In genomic region chr19:35304036-35304435, GRCh38 we compare ENCODE assay signal across 19 cellular contexts. TPM values are rescaled to one million over a fixed set of nuclear protein-coding genes. Genes with fewer than 3 reads are reported as not detected.
DNase-seq lines count a peak whose midpoint lies in the region; ATAC-seq, FAIRE-seq and TF ChIP-seq lines count a peak whose summit lies in the region.
"Had no signal": no experiment of that assay in that cellular context is flagged by ENCODE, and none has a peak within 500 bp of the region (broad histone marks: within the 10 kb centered on the region; RNA-seq: fewer than 3 reads in every experiment).

No MANE protein-coding gene starts in this region.

- H3K36me3 ChIP-seq in BLaER1 treated with 17β-estradiol and CSF1 and Interleukin-3, amounts not matched to agents 10 nM and 100 nM, result no peaks in the 10 kb centered on the region
- H3K36me3 ChIP-seq in OCI-LY7 (ENCODE audit: insufficient read depth, low read length) (no peaks in the 10 kb centered on the region), H1 (ENCODE audit: control insufficient read depth in 2 of 4, insufficient read depth in 4 of 4, low read length in 3 of 4) (no peaks in the 10 kb centered on the region)
- H3K36me3 ChIP-seq: HAP-1 had no signal

- no peak for TF ChIP-seq RAD21 in H1 (IDR thresholded peaks at IDR 0.05 in 1 of 2, conservative IDR thresholded peaks at IDR 0.05 in 1 of 2; ENCODE audit: low read depth in 2 of 2, low read length in 2 of 2)

- DNase-seq in OCI-LY7 (ENCODE audit: low spot score) (no peak), H1 (ENCODE audit: low read depth in 1 of 2, low spot score in 2 of 2) (no peak), neural crest cell (ENCODE audit: low read depth, low spot score) (no peak), lower leg skin (ENCODE audit: low spot score in 2 of 2) (no peak), GM13977 (ENCODE audit: low spot score) (no peak)
- DNase-seq in stimulated activated CD4-positive, alpha-beta T cell treated with anti-CD3 and anti-CD28 coated beads, Interleukin-12 subunit alpha, Interleukin-12 subunit beta, amount 100 ng/mL, for 4 hours, result no peak
- DNase-seq: Caco-2; CD8-positive, alpha-beta memory T cell; DND-41; GDM1; KBM-7 had no signal

- H3K23me2 ChIP-seq in H1 (ENCODE audit: low read depth, low read length), result no peaks in the 10 kb centered on the region

- peak overlapping the region; percentile 4 to 88 (median 77); a peak in 21 of 22 replicates for H3K4me2 ChIP-seq in BLaER1 treated with 17β-estradiol and CSF1 and Interleukin-3, amounts not matched to agents 10 nM and 100 nM
- H3K4me2 ChIP-seq in OCI-LY7 (ENCODE audit: low read length), result 0 out of 2 replicates have a peak overlapping the region, but pooled peaks have one; percentile 1
- no peak overlapping the region for H3K4me2 ChIP-seq in H1 (ENCODE audit: insufficient read depth in 1 of 2, low read depth in 2 of 2, low read length in 2 of 2)
- H3K4me2 ChIP-seq: GM23338 had no signal

- 88% methylated on average over 9 of the region's 11 CpGs; no CpG with 5 or more reads in 1 of the 2 experiments for WGBS in H1 (ENCODE audit: extremely low coverage in 1 of 2, insufficient coverage in 1 of 2, insufficient read length in 1 of 2, insufficient replicate concordance in 2 of 2, low coverage in 1 of 2, low lambda C conversion rate in 2 of 2, missing lambda C conversion rate in 1 of 2), 2 experiments
- WGBS in lower leg skin, 2 donors, result 85 to 86% methylated on average over 11 of the region's 11 CpGs

- peak overlapping the region; percentile 40 for H4K91ac ChIP-seq in H1 (replicated peaks; ENCODE audit: insufficient read length, low read length)

- no peak overlapping the region for H3K56ac ChIP-seq in H1 (replicated peaks; ENCODE audit: insufficient read length, low read depth, low read length)

- H3K4me1 ChIP-seq in BLaER1 treated with 17β-estradiol and CSF1 and Interleukin-3, amounts not matched to agents 10 nM and 100 nM, result peaks cover 51 to 73% (median 63%) of the 10 kb centered on the region in 10 experiments
- peaks cover 67% of the 10 kb centered on the region for H3K4me1 ChIP-seq in OCI-LY7 (ENCODE audit: insufficient read depth, low read length, poor library complexity, severe bottlenecking)
- H3K4me1 ChIP-seq in H1 (replicated peaks in 1 of 4; ENCODE audit: control insufficient read depth in 3 of 4, insufficient read depth in 4 of 4, low read length in 3 of 4), result peaks cover 0 to 2% (median 0%) of the 10 kb centered on the region in 4 experiments; a peak in 1 of 7 replicates
- H3K4me1 ChIP-seq: HAP-1 had no signal

- no peak overlapping the region for H3K4me3 ChIP-seq in BLaER1 treated with 17β-estradiol and CSF1 and Interleukin-3, amounts not matched to agents 10 nM and 100 nM
- no peak overlapping the region for H3K4me3 ChIP-seq in OCI-LY7 (ENCODE audit: low read depth, low read length, poor library complexity, severe bottlenecking)
- H3K4me3 ChIP-seq in H1 (ENCODE audit: extremely low read depth in 1 of 4, insufficient read depth in 2 of 4, low read depth in 3 of 4, low read length in 4 of 4), result no peak overlapping the region
- no peak overlapping the region for H3K4me3 ChIP-seq in lower leg skin (ENCODE audit: low read depth, poor library complexity, severe bottlenecking)
- H3K4me3 ChIP-seq: GM23338, HAP-1 had no signal

- H3K27ac Mint-ChIP-seq in neural crest cell (ENCODE audit: unreplicated experiment), result peak overlapping the region; percentile 15
- H3K27ac Mint-ChIP-seq: B cell; CD8-positive, alpha-beta memory T cell; GM23338 had no signal

- no peaks in the 10 kb centered on the region for H3K9me2 ChIP-seq in OCI-LY7 (ENCODE audit: insufficient read depth, low read length)

- BruUV-seq in OCI-LY7 (replicated peaks; lab: Mats Ljungman, UMichigan), result no TSS peak

- H2BK12ac ChIP-seq in H1 (ENCODE audit: low read depth, low read length), result peak overlapping the region; percentile 20; the same call in 1 of the 2 replicates

- no peak overlapping the region for H3K18ac ChIP-seq in H1 (ENCODE audit: extremely low read depth, low read length)

- no peaks in the 10 kb centered on the region for H3K27me3 ChIP-seq in BLaER1 treated with 17β-estradiol and CSF1 and Interleukin-3, amounts not matched to agents 10 nM and 100 nM
- no peaks in the 10 kb centered on the region for H3K27me3 ChIP-seq in H1 (replicated peaks in 1 of 4; ENCODE audit: control insufficient read depth in 3 of 4, extremely low read depth in 1 of 4, insufficient read depth in 3 of 4, low read length in 3 of 4)

- CTCF ChIA-PET in OCI-LY7 (lab: Charles Lee; ENCODE audit: unreplicated experiment), result no interaction called here
- CTCF ChIA-PET in H1 (lab: Charles Lee; ENCODE audit: partially characterized antibody), result interaction anchor here (0.6 to 0.9 kb wide), 2 partner anchors 204 to 274 kb away, joined by 3 read pairs; no protein-coding TSS in a partner anchor

- H4K20me1 ChIP-seq in BLaER1 treated with 17β-estradiol and CSF1 and Interleukin-3, amounts not matched to agents 10 nM and 100 nM, result no peaks in the 10 kb centered on the region
- H4K20me1 ChIP-seq in OCI-LY7 (ENCODE audit: insufficient read depth, low read length), result no peaks in the 10 kb centered on the region
- H4K20me1 ChIP-seq in H1 (replicated peaks in 1 of 2; ENCODE audit: control insufficient read depth in 1 of 2, insufficient read depth in 2 of 2, low read length in 2 of 2), result peaks cover 0 to under 1% of the 10 kb centered on the region in 2 experiments

- H3K9ac ChIP-seq in BLaER1 treated with 17β-estradiol and CSF1 and Interleukin-3, amounts not matched to agents 10 nM and 100 nM, result peak overlapping the region in 4 of 11 experiments; percentile 23 to 54 (median 46); a peak in 8 of 22 replicates
- H3K9ac ChIP-seq in H1 (replicated peaks in 1 of 4; ENCODE audit: extremely low read depth in 1 of 4, low read depth in 3 of 4, low read length in 3 of 4), result no peak overlapping the region

- no peak overlapping the region for H2BK15ac ChIP-seq in H1 (ENCODE audit: low read length)

- H3K14ac ChIP-seq in H1 (ENCODE audit: insufficient read length), result no peak overlapping the region

- no peak for ATAC-seq in GM18861 (IDR thresholded peaks at IDR 0.05; ENCODE audit: unreplicated experiment)
- ATAC-seq: GM23338 had no signal

- no peak overlapping the region for H2BK5ac ChIP-seq in H1 (ENCODE audit: low read depth, low read length)

- no peak for TF ChIP-seq CTCF in OCI-LY7 (conservative IDR thresholded peaks at IDR 0.05; ENCODE audit: low read length)
- no peak for TF ChIP-seq CTCF in H1 (IDR thresholded peaks at IDR 0.05; ENCODE audit: control extremely low read depth in 1 of 3, insufficient read depth in 1 of 3, low read depth in 1 of 3, low read length in 3 of 3)
- no peak for TF ChIP-seq CTCF in neural crest cell (conservative IDR thresholded peaks at IDR 0.05)
- TF ChIP-seq CTCF in lower leg skin (IDR thresholded peaks at IDR 0.05), result no peak
- no peak for TF ChIP-seq CTCF in GM13977 (IDR thresholded peaks at IDR 0.05; ENCODE audit: extremely low read depth, insufficient read depth, missing control alignments)

- FAIRE-seq in H1 (lab: Jason Lieb, UNC), result no peak
- FAIRE-seq: A204.1, GM12892, HTR-8/SVneo had no signal

- H2BK20ac ChIP-seq in H1 (ENCODE audit: low read length), result no peak overlapping the region

- H3K79me1 ChIP-seq in H1 (ENCODE audit: low read depth, low read length), result no peaks in the 10 kb centered on the region

- no peak overlapping the region for H2AFZ ChIP-seq in OCI-LY7 (ENCODE audit: low read length)
- no peak overlapping the region for H2AFZ ChIP-seq in H1 (ENCODE audit: low read length)
- H2AFZ ChIP-seq: GM23338 had no signal

- H3K4me3 Mint-ChIP-seq in neural crest cell, result no peak overlapping the region
- H3K4me3 Mint-ChIP-seq: B cell; CD8-positive, alpha-beta memory T cell; GM23338 had no signal

- in situ Hi-C loops in GM13977 (cut with MboI; ENCODE audit: low pct_unique_long_range_greater_than_20kb, low sequenced_read_pairs, unreplicated experiment), result no loop called here

- no peak overlapping the region for H2BK120ac ChIP-seq in H1 (replicated peaks; ENCODE audit: low read depth, low read length)

- no peak for TF ChIP-seq POLR2A in H1 (IDR thresholded peaks at IDR 0.05; ENCODE audit: control extremely low read depth in 1 of 2, low read depth in 2 of 2, low read length in 2 of 2)
- no peak for TF ChIP-seq POLR2A in lower leg skin (IDR thresholded peaks at IDR 0.05)

- no peak for TF ChIP-seq EP300 in H1 (IDR thresholded peaks at IDR 0.05; ENCODE audit: borderline replicate concordance in 1 of 2, low read depth in 2 of 2, low read length in 2 of 2)

- intact Hi-C loops in OCI-LY7 (cut with micrococcal nuclease; ENCODE audit: unreplicated experiment) (no loop called here), lower leg skin (cut with DNase I; ENCODE audit: low total_unique reads) (no loop called here)

- peak overlapping the region in 7 of 11 experiments; percentile 1 to 71 (median 41); a peak in 9 of 22 replicates for H3K27ac ChIP-seq in BLaER1 treated with 17β-estradiol and CSF1 and Interleukin-3, amounts not matched to agents 10 nM and 100 nM
- H3K27ac ChIP-seq in OCI-LY7 (ENCODE audit: low read depth, low read length, poor library complexity, severe bottlenecking) (no peak overlapping the region), H1 (ENCODE audit: low read depth, low read length) (no peak overlapping the region)

- no peaks in the 10 kb centered on the region for H3K27me3 Mint-ChIP-seq in neural crest cell (ENCODE audit: low read depth)
- H3K27me3 Mint-ChIP-seq: B cell had no signal

- no peak overlapping the region for H3K4ac ChIP-seq in H1 (replicated peaks; ENCODE audit: insufficient read length, low read depth, low read length)

- H3K79me2 ChIP-seq in OCI-LY7 (ENCODE audit: insufficient read depth, low read depth, low read length) (no peaks in the 10 kb centered on the region), H1 (ENCODE audit: control insufficient read depth in 1 of 2, insufficient read depth in 2 of 2, low read length in 2 of 2) (no peaks in the 10 kb centered on the region)

- H2AK5ac ChIP-seq in H1 (ENCODE audit: low read depth, low read length), result no peak overlapping the region

- no peaks in the 10 kb centered on the region for H3K9me3 Mint-ChIP-seq in neural crest cell
- H3K9me3 Mint-ChIP-seq: CD8-positive, alpha-beta memory T cell; GM23338 had no signal

- no peaks in the 10 kb centered on the region for H3K36me3 Mint-ChIP-seq in neural crest cell (ENCODE audit: low read depth)
- H3K36me3 Mint-ChIP-seq: CD8-positive, alpha-beta memory T cell had no signal

- H4K5ac ChIP-seq in H1 (ENCODE audit: insufficient read length, low read depth, low read length), result no peak overlapping the region

- H3K4me1 Mint-ChIP-seq in neural crest cell, result peaks cover 10% of the 10 kb centered on the region
- H3K4me1 Mint-ChIP-seq: CD8-positive, alpha-beta memory T cell had no signal

- H3K23ac ChIP-seq in H1 (ENCODE audit: insufficient read length), result no peak overlapping the region

- POLR2A ChIA-PET in OCI-LY7 (lab: Charles Lee) (interaction anchor here (0.9 kb wide), 1 partner anchor 8 kb away, joined by 3 read pairs; no protein-coding TSS in a partner anchor), H1 (lab: Charles Lee; ENCODE audit: partially characterized antibody) (interaction anchor here (1.3 kb wide), 1 partner anchor 14 kb away, joined by 3 read pairs; no protein-coding TSS in a partner anchor)

- H3K9me3 ChIP-seq in BLaER1 treated with 17β-estradiol and CSF1 and Interleukin-3, amounts not matched to agents 10 nM and 100 nM (replicated peaks in 1 of 11), result no peaks in the 10 kb centered on the region
- no peaks in the 10 kb centered on the region for H3K9me3 ChIP-seq in OCI-LY7 (ENCODE audit: low read length)
- H3K9me3 ChIP-seq in H1 (ENCODE audit: insufficient read depth in 2 of 2, low read depth in 1 of 2, low read length in 1 of 2), result no peaks in the 10 kb centered on the region
- H3K9me3 ChIP-seq: Caco-2, HAP-1 had no signal

- H4K8ac ChIP-seq in H1 (ENCODE audit: extremely low read depth, insufficient read depth, low read length), result no peak overlapping the region

RNA-seq across cellular contexts. Expression of gene MAG, which starts 12.1 kb away (rescaled TPM):
- 4.6 and 6.2 TPM in 2 replicates for total RNA-seq in OCI-LY7 (2014; rRNA removed; shearing (Covaris generic))
- total RNA-seq in OCI-LY7 (2022) (8.4 and 10.1 TPM in 2 replicates), neural crest cell (not detected in 2 replicates), lower leg skin (under 1 TPM in 1 of 4 donors, not detected in 3; 0.10 TPM)
- total RNA-seq in H1 (2021; fragmentation: NEBNext Ultra II Directional; extraction: Animal tissue kit (Norgen Biotek cat#: 25700)), result 0.46 and 1.3 TPM in 2 replicates
- polyA plus RNA-seq in H1 (2011; rRNA removed), result 0.20 and 0.72 TPM in 2 replicates
- polyA plus RNA-seq in H1 (2011; cell fraction: cytosol; rRNA removed), result 0.41 TPM
- 1.7 TPM for polyA plus RNA-seq in H1 (2011; cell fraction: nucleus; rRNA removed)
- 0.22 to 0.74 TPM (median 0.54 TPM) in 4 replicates for polyA plus RNA-seq in H1 (2012, experiment 1 of 2)
- 0.28 TPM for polyA plus RNA-seq in H1 (2012, experiment 2 of 2)
- 1.4 TPM for polyA plus RNA-seq in H1 (2013, experiment 1 of 2)
- polyA plus RNA-seq in H1 (2013, experiment 2 of 2), result 1.3 TPM
- polyA minus RNA-seq in H1 (2011; rRNA and poly(A)+ RNA removed), result 0.25 and 0.90 TPM in 2 replicates
- not detected for polyA minus RNA-seq in H1 (2011; cell fraction: cytosol; rRNA and poly(A)+ RNA removed)
- not detected for polyA minus RNA-seq in H1 (2011; cell fraction: nucleus; rRNA and poly(A)+ RNA removed)
- total RNA-seq: CD8-positive, alpha-beta memory T cell had no signal

RNA-seq across cellular contexts. Expression of gene HAMP, which starts 21.7 kb away (rescaled TPM):
- total RNA-seq in OCI-LY7 (2014; rRNA removed; shearing (Covaris generic)), result 0.19 TPM in 1 of 2 replicates, not detected in the other
- total RNA-seq in OCI-LY7 (2022) (0.83 and 0.89 TPM in 2 replicates), neural crest cell (0.47 and 0.57 TPM in 2 replicates), lower leg skin (not detected)
- total RNA-seq in H1 (2021; fragmentation: NEBNext Ultra II Directional; extraction: Animal tissue kit (Norgen Biotek cat#: 25700)), result not detected in 2 replicates
- 0.06 and 0.08 TPM in 2 replicates for polyA plus RNA-seq in H1 (2011; rRNA removed)
- polyA plus RNA-seq in H1 (2011; cell fraction: cytosol; rRNA removed), result not detected
- not detected for polyA plus RNA-seq in H1 (2011; cell fraction: nucleus; rRNA removed)
- 0.20 TPM in 1 of 4 replicates, not detected in the others for polyA plus RNA-seq in H1 (2012, experiment 1 of 2)
- not detected for polyA plus RNA-seq in H1 (2012, experiment 2 of 2)
- 0.12 TPM for polyA plus RNA-seq in H1 (2013, experiment 1 of 2)
- 0.07 TPM for polyA plus RNA-seq in H1 (2013, experiment 2 of 2)
- not detected in 2 replicates for polyA minus RNA-seq in H1 (2011; rRNA and poly(A)+ RNA removed)
- not detected for polyA minus RNA-seq in H1 (2011; cell fraction: cytosol; rRNA and poly(A)+ RNA removed)
- not detected for polyA minus RNA-seq in H1 (2011; cell fraction: nucleus; rRNA and poly(A)+ RNA removed)
- total RNA-seq: Caco-2, GM23338 had no signal
- polyA plus RNA-seq: CD8-positive, alpha-beta memory T cell had no signal

RNA-seq across cellular contexts. Expression of gene CD22, which starts 25.0 kb away (rescaled TPM):
- total RNA-seq in OCI-LY7 (2014; rRNA removed; shearing (Covaris generic)), result 312 and 413 TPM in 2 replicates
- 972 TPM in 2 replicates for total RNA-seq in OCI-LY7 (2022)
- 0.54 and 0.60 TPM in 2 replicates for total RNA-seq in H1 (2021; fragmentation: NEBNext Ultra II Directional; extraction: Animal tissue kit (Norgen Biotek cat#: 25700))
- 0.06 and 0.42 TPM in 2 replicates for polyA plus RNA-seq in H1 (2011; rRNA removed)
- 0.30 TPM for polyA plus RNA-seq in H1 (2011; cell fraction: cytosol; rRNA removed)
- 0.51 TPM for polyA plus RNA-seq in H1 (2011; cell fraction: nucleus; rRNA removed)
- polyA plus RNA-seq in H1 (2012, experiment 1 of 2), result 0.13 to 0.33 TPM (median 0.18 TPM) in 3 of 4 replicates, not detected in the other
- not detected for polyA plus RNA-seq in H1 (2012, experiment 2 of 2)
- polyA plus RNA-seq in H1 (2013, experiment 1 of 2), result 0.53 TPM
- 0.24 TPM for polyA plus RNA-seq in H1 (2013, experiment 2 of 2)
- polyA minus RNA-seq in H1 (2011; rRNA and poly(A)+ RNA removed), result 0.39 TPM in 1 of 2 replicates, not detected in the other
- polyA minus RNA-seq in H1 (2011; cell fraction: cytosol; rRNA and poly(A)+ RNA removed), result not detected
- polyA minus RNA-seq in H1 (2011; cell fraction: nucleus; rRNA and poly(A)+ RNA removed), result not detected
- not detected in 2 replicates for total RNA-seq in neural crest cell
- 1 to 10 TPM in 1 of 4 donors, under 1 TPM in 1, not detected in 2; 0.91 to 4.2 TPM for total RNA-seq in lower leg skin
- total RNA-seq: Caco-2 had no signal
- polyA plus RNA-seq: CD8-positive, alpha-beta memory T cell had no signal

RNA-seq across cellular contexts. Expression of gene USF2, which starts 35.3 kb away (rescaled TPM):
- 100.0 and 105 TPM in 2 replicates for total RNA-seq in OCI-LY7 (2014; rRNA removed; shearing (Covaris generic))
- total RNA-seq in OCI-LY7 (2022), result 155 and 181 TPM in 2 replicates
- 109 and 113 TPM in 2 replicates for total RNA-seq in H1 (2021; fragmentation: NEBNext Ultra II Directional; extraction: Animal tissue kit (Norgen Biotek cat#: 25700))
- polyA plus RNA-seq in H1 (2011; rRNA removed), result 74.1 and 119 TPM in 2 replicates
- polyA plus RNA-seq in H1 (2011; cell fraction: cytosol; rRNA removed), result 142 TPM
- polyA plus RNA-seq in H1 (2011; cell fraction: nucleus; rRNA removed), result 268 TPM
- 112 to 133 TPM (median 125 TPM) in 4 replicates for polyA plus RNA-seq in H1 (2012, experiment 1 of 2)
- polyA plus RNA-seq in H1 (2012, experiment 2 of 2), result 90.5 TPM
- polyA plus RNA-seq in H1 (2013, experiment 1 of 2), result 70.6 TPM
- 72.7 TPM for polyA plus RNA-seq in H1 (2013, experiment 2 of 2)
- 29.0 and 60.8 TPM in 2 replicates for polyA minus RNA-seq in H1 (2011; rRNA and poly(A)+ RNA removed)
- 79.1 TPM for polyA minus RNA-seq in H1 (2011; cell fraction: cytosol; rRNA and poly(A)+ RNA removed)
- 82.7 TPM for polyA minus RNA-seq in H1 (2011; cell fraction: nucleus; rRNA and poly(A)+ RNA removed)
- total RNA-seq in neural crest cell, result 107 and 111 TPM in 2 replicates
- total RNA-seq in lower leg skin, result 100 to 1,000 TPM in 3 of 4 donors, 10 to 100 TPM in 1; 95.9 to 126 (median 120) TPM

RNA-seq across cellular contexts. Expression of gene FFAR1, which starts 43.7 kb away (rescaled TPM):
- total RNA-seq in OCI-LY7 (2014; rRNA removed; shearing (Covaris generic)), result 8.5 and 11.4 TPM in 2 replicates
- total RNA-seq in OCI-LY7 (2022) (9.8 and 11.6 TPM in 2 replicates), neural crest cell (not detected in 2 replicates), lower leg skin (not detected)
- total RNA-seq in H1 (2021; fragmentation: NEBNext Ultra II Directional; extraction: Animal tissue kit (Norgen Biotek cat#: 25700)), result not detected in 2 replicates
- not detected in 2 replicates for polyA plus RNA-seq in H1 (2011; rRNA removed)
- polyA plus RNA-seq in H1 (2011; cell fraction: cytosol; rRNA removed), result not detected
- polyA plus RNA-seq in H1 (2011; cell fraction: nucleus; rRNA removed), result not detected
- polyA plus RNA-seq in H1 (2012, experiment 1 of 2), result not detected in 4 replicates
- polyA plus RNA-seq in H1 (2012, experiment 2 of 2), result not detected
- not detected for polyA plus RNA-seq in H1 (2013, experiment 1 of 2)
- not detected for polyA plus RNA-seq in H1 (2013, experiment 2 of 2)
- polyA minus RNA-seq in H1 (2011; rRNA and poly(A)+ RNA removed), result not detected in 2 replicates
- polyA minus RNA-seq in H1 (2011; cell fraction: cytosol; rRNA and poly(A)+ RNA removed), result not detected
- polyA minus RNA-seq in H1 (2011; cell fraction: nucleus; rRNA and poly(A)+ RNA removed), result not detected
- total RNA-seq: Caco-2; CD8-positive, alpha-beta memory T cell; GM23338 had no signal
- polyA plus RNA-seq: CD8-positive, alpha-beta memory T cell; GM23338 had no signal

Comparison
In these comparisons a context has a peak if more than half of its experiments do, and no peak if none do; other contexts are left out.
1. H3K27ac ChIP-seq: peak in BLaER1 treated with 17β-estradiol and CSF1 and Interleukin-3, amounts not matched to agents 10 nM and 100 nM (7 of 11); none in OCI-LY7 (single experiment) and H1 (single experiment).
2. H3K4me2 ChIP-seq: peak in BLaER1 treated with 17β-estradiol and CSF1 and Interleukin-3, amounts not matched to agents 10 nM and 100 nM (11 of 11) and OCI-LY7 (single experiment); none in H1 (0 of 2).
3. RNA of gene CD22, which starts 25.0 kb away (total RNA-seq): 312 to 972 TPM in OCI-LY7; 0.91 to 4.2 TPM in lower leg skin, 0.54 to 0.60 TPM in H1 and not detected in neural crest cell; every median in the first group is over 10 times any median in the second.